8 cellular contexts compared by ENCODE assay signal in genomic region chr2:157751462-157752058, GRCh38.
A peak's percentile ranks its signal among the peaks of the same experiment; 100 is the strongest.
DNase-seq lines count a peak whose midpoint lies in the region; ATAC-seq and TF ChIP-seq lines count a peak whose summit lies in the region.

No MANE protein-coding gene starts in this region.

- in situ Hi-C loops in GM13977 (cut with MboI; ENCODE audit: low pct_unique_long_range_greater_than_20kb, low sequenced_read_pairs, unreplicated experiment) = loop anchor here (25.0 kb wide), 1 partner anchor 439 kb away; no protein-coding TSS in a partner anchor

- no peak overlapping the region for H2AFZ ChIP-seq in OCI-LY1 (ENCODE audit: low read length)

- no peak for TF ChIP-seq POLR2A in spleen (IDR thresholded peaks at IDR 0.05)

- 88 to 96% (median 92%) methylated on average over 6 of the region's 6 CpGs for WGBS in spleen, 5 donors

- H4K20me1 ChIP-seq in OCI-LY1 (ENCODE audit: insufficient read depth, low read length) = no peaks in the 10 kb centered on the region

- intact Hi-C loops in spleen (cut with DNase I; ENCODE audit: low total_unique reads) = no loop called here

- H3K9me3 ChIP-seq in OCI-LY1 (ENCODE audit: low read length) (no peaks in the 10 kb centered on the region), spleen (peaks cover 0 to 17% (median 10%) of the 10 kb centered on the region in 8 donors)

- DNase-seq in GM13977 (ENCODE audit: low spot score) (no peak), brain pericyte (ENCODE audit: low read depth, low spot score) (peak; percentile 94), spleen (no peak), NK-92 (lab: John Stamatoyannopoulos, UW; ENCODE audit: unreplicated experiment) (no peak), globus pallidus (ENCODE audit: low spot score) (no peak)
- peak; percentile 37 for DNase-seq in stimulated activated CD4-positive, alpha-beta T cell treated with anti-CD3 and anti-CD28 coated beads, Interleukin-4, amount 100 ng/mL, for 1 hour

- no peak overlapping the region for H3K4me2 ChIP-seq in OCI-LY1 (ENCODE audit: low read length)

- no peak overlapping the region for H3K9ac ChIP-seq in OCI-LY1 (ENCODE audit: low read length)

- no peak overlapping the region for H3K27ac ChIP-seq in OCI-LY1 (ENCODE audit: low read depth, low read length, poor library complexity, severe bottlenecking)
- no peak overlapping the region for H3K27ac ChIP-seq in spleen

- H3K9me2 ChIP-seq in OCI-LY1 (ENCODE audit: low read depth, low read length) = no peaks in the 10 kb centered on the region

- H3K36me3 ChIP-seq in OCI-LY1 (ENCODE audit: insufficient read depth, low read length) = no peaks in the 10 kb centered on the region
- peaks cover 0 to 60% (median 11%) of the 10 kb centered on the region in 6 donors for H3K36me3 ChIP-seq in spleen

- no peak overlapping the region for H3K4me3 ChIP-seq in OCI-LY1 (ENCODE audit: low read depth, low read length, poor library complexity, severe bottlenecking)
- H3K4me3 ChIP-seq in spleen = no peak overlapping the region

- H3K27me3 ChIP-seq in OCI-LY1 (ENCODE audit: insufficient read depth, low read length) = no peaks in the 10 kb centered on the region
- H3K27me3 ChIP-seq in spleen (replicated peaks in 1 of 7) = no peaks in the 10 kb centered on the region

- H3K79me2 ChIP-seq in OCI-LY1 (ENCODE audit: insufficient read depth, low read length) = no peaks in the 10 kb centered on the region

- no peaks in the 10 kb centered on the region for H3F3A ChIP-seq in OCI-LY1 (ENCODE audit: insufficient read depth, low read length)

- peak; percentile 65 for ATAC-seq in HG02588 (IDR thresholded peaks at IDR 0.05; ENCODE audit: unreplicated experiment)

- H3K4me1 ChIP-seq in OCI-LY1 (ENCODE audit: insufficient read depth, low read length, severe bottlenecking) = no peaks in the 10 kb centered on the region
- no peaks in the 10 kb centered on the region for H3K4me1 ChIP-seq in spleen

- TF ChIP-seq CTCF in GM13977 (IDR thresholded peaks at IDR 0.05; ENCODE audit: extremely low read depth, insufficient read depth, missing control alignments) (peak; percentile 43), OCI-LY1 (IDR thresholded peaks at IDR 0.05; ENCODE audit: low read length) (peak; percentile 74), spleen (IDR thresholded peaks at IDR 0.05 in 8 of 11, conservative IDR thresholded peaks at IDR 0.05 in 3 of 11) (peak in 1 of 11 experiments; percentile 24)

Comparison
In these comparisons a context has a peak if more than half of its experiments do, and no peak if none do; other contexts are left out.
1. DNase-seq: peak in brain pericyte (single experiment) and stimulated activated CD4-positive, alpha-beta T cell treated with anti-CD3 and anti-CD28 coated beads, Interleukin-4, amount 100 ng/mL, for 1 hour (single experiment); none in GM13977 (single experiment), spleen (single experiment), NK-92 (single experiment) and globus pallidus (single experiment).